Comparison of ENCODE assay signal across 1 cellular context in the genomic region with DNA sequence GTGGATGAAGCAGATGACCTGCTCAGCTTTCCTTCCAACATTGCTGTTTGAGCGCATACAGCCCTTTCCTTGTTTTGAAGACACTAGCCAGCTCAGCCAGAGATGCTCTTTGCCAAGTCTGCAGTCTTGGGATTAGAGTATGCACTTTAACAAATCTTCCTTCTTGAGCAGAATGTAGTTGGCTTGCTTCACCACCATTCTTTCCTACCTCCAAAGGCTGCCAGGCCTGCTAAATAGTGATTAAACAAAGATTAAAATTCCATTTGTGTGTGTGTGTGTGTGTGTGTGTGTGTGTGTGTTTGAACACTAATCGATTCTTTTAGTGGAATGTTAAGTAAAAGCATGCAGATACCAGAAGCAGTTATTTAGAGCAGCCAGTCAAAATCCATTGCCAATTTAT.
A peak's percentile ranks its signal among the peaks of the same experiment; 100 is the strongest.
TF ChIP-seq lines count a peak whose summit lies in the region.

No MANE protein-coding gene starts in this region.

TF ChIP-seq in SK-N-SH treated with all-trans-retinoic acid at 6 μM for 48 hours, 23 proteins besides CTCF, POLR2A, EP300 and RAD21 (continued from another document):
- TF ChIP-seq, protein P1, sequence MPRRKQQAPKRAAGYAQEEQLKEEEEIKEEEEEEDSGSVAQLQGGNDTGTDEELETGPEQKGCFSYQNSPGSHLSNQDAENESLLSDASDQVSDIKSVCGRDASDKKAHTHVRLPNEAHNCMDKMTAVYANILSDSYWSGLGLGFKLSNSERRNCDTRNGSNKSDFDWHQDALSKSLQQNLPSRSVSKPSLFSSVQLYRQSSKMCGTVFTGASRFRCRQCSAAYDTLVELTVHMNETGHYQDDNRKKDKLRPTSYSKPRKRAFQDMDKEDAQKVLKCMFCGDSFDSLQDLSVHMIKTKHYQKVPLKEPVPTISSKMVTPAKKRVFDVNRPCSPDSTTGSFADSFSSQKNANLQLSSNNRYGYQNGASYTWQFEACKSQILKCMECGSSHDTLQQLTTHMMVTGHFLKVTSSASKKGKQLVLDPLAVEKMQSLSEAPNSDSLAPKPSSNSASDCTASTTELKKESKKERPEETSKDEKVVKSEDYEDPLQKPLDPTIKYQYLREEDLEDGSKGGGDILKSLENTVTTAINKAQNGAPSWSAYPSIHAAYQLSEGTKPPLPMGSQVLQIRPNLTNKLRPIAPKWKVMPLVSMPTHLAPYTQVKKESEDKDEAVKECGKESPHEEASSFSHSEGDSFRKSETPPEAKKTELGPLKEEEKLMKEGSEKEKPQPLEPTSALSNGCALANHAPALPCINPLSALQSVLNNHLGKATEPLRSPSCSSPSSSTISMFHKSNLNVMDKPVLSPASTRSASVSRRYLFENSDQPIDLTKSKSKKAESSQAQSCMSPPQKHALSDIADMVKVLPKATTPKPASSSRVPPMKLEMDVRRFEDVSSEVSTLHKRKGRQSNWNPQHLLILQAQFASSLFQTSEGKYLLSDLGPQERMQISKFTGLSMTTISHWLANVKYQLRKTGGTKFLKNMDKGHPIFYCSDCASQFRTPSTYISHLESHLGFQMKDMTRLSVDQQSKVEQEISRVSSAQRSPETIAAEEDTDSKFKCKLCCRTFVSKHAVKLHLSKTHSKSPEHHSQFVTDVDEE (CRISPR knock-in tag; IDR thresholded peaks at IDR 0.05): no peak
- TF ChIP-seq SNAI2 (CRISPR knock-in tag; IDR thresholded peaks at IDR 0.05): 0 out of 2 replicates have a peak, but pooled peaks have one; percentile 46
- TF ChIP-seq CSDC2 (CRISPR knock-in tag; IDR thresholded peaks at IDR 0.05): no peak
